Comparison of ENCODE assay signal across 18 cellular contexts in genomic region chr3:188276366-188276765, GRCh38.
DNase-seq lines count a peak whose midpoint lies in the region; ATAC-seq and TF ChIP-seq lines count a peak whose summit lies in the region.
"Had no signal": no experiment of that assay in that cellular context is flagged by ENCODE, and none has a peak within 500 bp of the region (broad histone marks: within the 10 kb centered on the region; RNA-seq: fewer than 3 reads in every experiment).

No MANE protein-coding gene starts in this region.

- H3K4me1 ChIP-seq in right atrium auricular region: peaks cover 0 to 59% of the 10 kb centered on the region in 2 donors
- peaks cover 45% of the 10 kb centered on the region for H3K4me1 ChIP-seq in rectal smooth muscle tissue (ENCODE audit: control insufficient read depth, insufficient read depth, low read length)
- H3K4me1 ChIP-seq in SK-N-SH (ENCODE audit: control insufficient read depth in 1 of 2, insufficient read depth in 2 of 2, low read depth in 1 of 2, low read length in 1 of 2): peaks cover 2 to 40% of the 10 kb centered on the region in 2 experiments; a peak in 3 of 4 replicates

- H3K4me2 ChIP-seq in SK-N-SH: no peak overlapping the region

- ATAC-seq in HG02970 (IDR thresholded peaks at IDR 0.05; ENCODE audit: low FRiP score, unreplicated experiment) (no peak), GM18498 (IDR thresholded peaks at IDR 0.05; ENCODE audit: unreplicated experiment) (no peak)
- ATAC-seq: activated CD8-positive, alpha-beta memory T cell treated with anti-CD3 and anti-CD28 coated beads, Interleukin-2, amount 10 ng/mL, durations not matched to agents 7 days and 5 days; activated T-cell treated with anti-CD3 and anti-CD28 coated beads, Interleukin-2, amount 50 U/mL, for 72 hours had no signal

- 73% methylated on average over 3 of the region's 3 CpGs for WGBS in SK-N-SH (ENCODE audit: low lambda C conversion rate)

- no peaks in the 10 kb centered on the region for H3K9me3 ChIP-seq in right atrium auricular region
- no peaks in the 10 kb centered on the region for H3K9me3 ChIP-seq in SK-N-SH
- H3K9me3 ChIP-seq: HAP-1, thyroid gland had no signal

- POLR2A ChIA-PET in SK-N-SH (lab: Yijun Ruan, JAX): no interaction called here

- H3K36me3 ChIP-seq in right atrium auricular region (no peaks in the 10 kb centered on the region), rectal smooth muscle tissue (ENCODE audit: control insufficient read depth, insufficient read depth, low read length) (no peaks in the 10 kb centered on the region), SK-N-SH (replicated peaks in 1 of 2; ENCODE audit: control insufficient read depth in 1 of 2, insufficient read depth in 2 of 2, low read length in 1 of 2) (peaks cover 0 to 5% of the 10 kb centered on the region in 2 experiments)
- H3K36me3 ChIP-seq: HAP-1, thyroid gland had no signal

- DNase-seq in right atrium auricular region (ENCODE audit: low spot score) (no peak), cardiac septum (ENCODE audit: low spot score) (no peak), coronary artery (ENCODE audit: low spot score) (no peak), SK-N-SH (no peak)
- DNase-seq in activated CD4-positive, CD25-positive, alpha-beta regulatory T cell treated with anti-CD3 and anti-CD28 coated beads, Interleukin-2, amount 50 U/mL, for 72 hours: no peak
- DNase-seq: activated CD4-positive, alpha-beta T cell treated with anti-CD3 and anti-CD28 coated beads, Interleukin-2, amount 50 U/mL, for 1 hour; activated CD8-positive, alpha-beta memory T cell treated with anti-CD3 and anti-CD28 coated beads, Interleukin-2, amount 10 ng/mL, durations not matched to agents 7 days and 5 days; activated naive CD4-positive, alpha-beta T cell treated with anti-CD3 and anti-CD28 coated beads for 36 hours; activated T-cell treated with anti-CD3 and anti-CD28 coated beads, Interleukin-2, amount 50 U/mL, for 72 hours; central memory CD4-positive, alpha-beta T cell; NCI-H1092 treated with DMSO at 0.1 percent for 48 hours; NCI-H774; nucleus accumbens; thyroid gland had no signal

- TF ChIP-seq CTCF in right atrium auricular region (IDR thresholded peaks at IDR 0.05) (no peak), coronary artery (IDR thresholded peaks at IDR 0.05) (no peak), SK-N-SH (IDR thresholded peaks at IDR 0.05) (no peak)

- peaks cover 33% of the 10 kb centered on the region for H3F3A ChIP-seq in SK-N-SH (replicated peaks; ENCODE audit: insufficient read depth)

- TF ChIP-seq RAD21 in SK-N-SH (IDR thresholded peaks at IDR 0.05; ENCODE audit: low read length): no peak

- intact Hi-C loops in cardiac septum (cut with DNase I): no loop called here

- H3K27me3 ChIP-seq in right atrium auricular region (no peaks in the 10 kb centered on the region), rectal smooth muscle tissue (ENCODE audit: control insufficient read depth, insufficient read depth, low read length) (no peaks in the 10 kb centered on the region), SK-N-SH (ENCODE audit: insufficient read depth) (no peaks in the 10 kb centered on the region)
- H3K27me3 ChIP-seq: thyroid gland had no signal

- no peak for TF ChIP-seq EP300 in SK-N-SH (IDR thresholded peaks at IDR 0.05; ENCODE audit: borderline replicate concordance in 1 of 2, low read depth in 1 of 2, low read length in 1 of 2)

- H2AFZ ChIP-seq in SK-N-SH (ENCODE audit: low read depth): no peak overlapping the region

- peaks cover 91% of the 10 kb centered on the region for H3K79me2 ChIP-seq in SK-N-SH (ENCODE audit: insufficient read depth)

- H3K9me2 ChIP-seq in SK-N-SH: no peaks in the 10 kb centered on the region

- H3K9ac ChIP-seq in rectal smooth muscle tissue (ENCODE audit: low read length): no peak overlapping the region
- no peak overlapping the region for H3K9ac ChIP-seq in SK-N-SH

- CTCF ChIA-PET in SK-N-SH (lab: Yijun Ruan, JAX): no interaction called here

- H3K4me3 ChIP-seq in right atrium auricular region: no peak overlapping the region
- H3K4me3 ChIP-seq in coronary artery: no peak overlapping the region
- no peak overlapping the region for H3K4me3 ChIP-seq in rectal smooth muscle tissue (ENCODE audit: low read length)
- H3K4me3 ChIP-seq in SK-N-SH (ENCODE audit: low read depth in 2 of 2, low read length in 1 of 2): no peak overlapping the region
- H3K4me3 ChIP-seq: HAP-1, thyroid gland had no signal

- H4K20me1 ChIP-seq in SK-N-SH (ENCODE audit: insufficient read depth): no peaks in the 10 kb centered on the region

- H3K27ac ChIP-seq in right atrium auricular region: peak overlapping the region; percentile 39 to 94
- H3K27ac ChIP-seq in coronary artery: peak overlapping the region; percentile 55 to 98
- peak overlapping the region; percentile 33 for H3K27ac ChIP-seq in rectal smooth muscle tissue (ENCODE audit: low read depth, low read length)
- no peak overlapping the region for H3K27ac ChIP-seq in SK-N-SH (ENCODE audit: low read depth in 2 of 2, low read length in 1 of 2)
- H3K27ac ChIP-seq: thyroid gland had no signal

TF ChIP-seq in SK-N-SH, 30 proteins besides CTCF, POLR2A, EP300 and RAD21:
- TF ChIP-seq RXRA (IDR thresholded peaks at IDR 0.05; ENCODE audit: borderline replicate concordance, low read depth) (no peak), RCOR1 (IDR thresholded peaks at IDR 0.05; ENCODE audit: low read length) (no peak), RFX5 (IDR thresholded peaks at IDR 0.05; ENCODE audit: low read length) (no peak), IRF3 (IDR thresholded peaks at IDR 0.05; ENCODE audit: low read depth, low read length) (no peak), POLR2AphosphoS5 (IDR thresholded peaks at IDR 0.05; ENCODE audit: low read depth, low read length) (no peak), FOXJ3 (CRISPR knock-in tag; IDR thresholded peaks at IDR 0.05) (no peak), SIN3A (IDR thresholded peaks at IDR 0.05; ENCODE audit: borderline replicate concordance, low read depth, low read length) (no peak), NRF1 (IDR thresholded peaks at IDR 0.05; ENCODE audit: low read depth, low read length) (no peak), YY1 (IDR thresholded peaks at IDR 0.05; ENCODE audit: low read depth) (no peak), SMC3 (IDR thresholded peaks at IDR 0.05; ENCODE audit: low read depth, low read length) (no peak), USF1 (IDR thresholded peaks at IDR 0.05; ENCODE audit: borderline replicate concordance, low read depth) (no peak), TEAD4 (IDR thresholded peaks at IDR 0.05; ENCODE audit: borderline replicate concordance, insufficient read depth) (no peak), EZH2phosphoT487 (IDR thresholded peaks at IDR 0.05; ENCODE audit: borderline replicate concordance, low read depth) (no peak)

Comparison
In these comparisons a context has a peak if more than half of its experiments do, and no peak if none do; other contexts are left out.
1. H3K27ac ChIP-seq: peak in right atrium auricular region (2 of 2), coronary artery (2 of 2) and rectal smooth muscle tissue (single experiment); none in SK-N-SH (0 of 2).